8 cellular contexts compared by ENCODE assay signal in the genomic region with DNA sequence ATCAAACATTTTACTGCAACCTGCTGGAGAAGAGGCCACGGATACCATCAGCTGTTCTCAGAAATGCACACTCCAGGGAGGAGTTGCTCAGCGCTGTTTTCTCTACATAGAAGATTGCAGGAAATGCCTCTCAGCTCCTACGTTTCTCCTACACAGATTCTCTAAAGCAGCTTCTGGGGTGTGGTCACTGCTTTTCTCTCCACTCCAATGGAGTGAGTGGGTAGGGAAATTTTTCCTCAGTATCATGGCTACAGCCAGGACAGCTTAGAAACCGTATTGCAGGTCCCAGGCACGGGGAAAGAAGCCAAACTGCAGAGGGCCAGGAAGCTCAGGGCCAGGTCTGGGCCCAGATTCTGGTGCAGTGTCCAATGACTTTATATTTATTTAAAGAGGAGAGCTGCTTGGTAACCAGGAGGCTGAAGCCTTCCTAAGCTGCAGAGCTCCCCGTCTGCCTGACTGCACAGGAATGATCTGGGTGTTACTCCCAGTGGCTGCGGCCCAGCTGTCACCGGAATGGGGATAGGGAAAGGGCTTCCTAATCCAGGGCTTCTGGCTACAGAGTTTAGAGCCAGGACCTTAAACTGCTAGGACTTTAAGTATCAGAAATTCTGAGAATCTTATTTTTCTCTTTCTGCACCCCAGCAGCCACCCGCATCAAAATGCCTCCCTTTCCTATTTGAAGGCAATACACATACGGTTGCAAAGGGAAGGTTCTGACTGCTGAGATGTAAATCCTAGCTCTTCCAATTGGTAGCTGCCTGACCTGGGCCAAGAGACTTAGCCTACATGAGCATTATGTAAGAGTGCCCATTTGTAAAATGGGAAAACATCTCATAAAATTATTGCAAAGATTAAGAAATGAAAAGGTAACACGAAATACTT. TPM values are rescaled to one million over a fixed set of nuclear protein-coding genes. Genes with fewer than 3 reads are reported as not detected.
A peak's percentile ranks its signal among the peaks of the same experiment; 100 is the strongest.
DNase-seq lines count a peak whose midpoint lies in the region; ATAC-seq and TF ChIP-seq lines count a peak whose summit lies in the region.

No MANE protein-coding gene starts in this region.

- no peaks in the 10 kb centered on the region for H3K27me3 Mint-ChIP-seq in activated naive CD8-positive, alpha-beta T cell treated with anti-CD3 and anti-CD28 coated beads, Interleukin-2, amount 10 ng/mL, durations not matched to agents 7 days and 5 days

- H3K4me1 ChIP-seq in A673 (ENCODE audit: insufficient read depth, low read length, poor library complexity, severe bottlenecking) (peaks cover 41% of the 10 kb centered on the region), right cardiac atrium (ENCODE audit: control insufficient read depth, insufficient read depth, low read length) (peaks cover 12% of the 10 kb centered on the region)

- no TSS peak for BruUV-seq in A673 (replicated peaks; lab: Mats Ljungman, UMichigan)

- no peaks in the 10 kb centered on the region for H3K36me3 ChIP-seq in A673 (ENCODE audit: insufficient read depth, low read length, poor library complexity, severe bottlenecking)

- DNase-seq in A673 (ENCODE audit: low spot score) (no peak), HK-2 (ENCODE audit: unreplicated experiment) (peak; percentile 31), right cardiac atrium (peak; percentile 31 to 78 (median 77)), posterior cingulate gyrus (peak; percentile 29 to 89 (median 54)), NAMALWA (ENCODE audit: low spot score) (no peak)
- DNase-seq in activated naive CD8-positive, alpha-beta T cell treated with anti-CD3 and anti-CD28 coated beads, Interleukin-2, amount 10 ng/mL, durations not matched to agents 7 days and 5 days: no peak

- ATAC-seq in activated naive CD8-positive, alpha-beta T cell treated with anti-CD3 and anti-CD28 coated beads, Interleukin-2, amount 10 ng/mL, durations not matched to agents 7 days and 5 days (ENCODE audit: low read depth): no peak
- ATAC-seq in right cardiac atrium: peak; percentile 5
- ATAC-seq in GM19467 (IDR thresholded peaks at IDR 0.05; ENCODE audit: unreplicated experiment): no peak
- ATAC-seq in GM19395 (IDR thresholded peaks at IDR 0.05; ENCODE audit: unreplicated experiment): no peak

- 19% methylated on average over 11 of the region's 11 CpGs for WGBS in right cardiac atrium

- peak overlapping the region; percentile 91 for H3K4me3 Mint-ChIP-seq in activated naive CD8-positive, alpha-beta T cell treated with anti-CD3 and anti-CD28 coated beads, Interleukin-2, amount 10 ng/mL, durations not matched to agents 7 days and 5 days

- no peak for TF ChIP-seq CTCF in A673 (conservative IDR thresholded peaks at IDR 0.05; ENCODE audit: low read depth, low read length)

- intact Hi-C loops in A673 (cut with micrococcal nuclease; ENCODE audit: unreplicated experiment) (loop anchor here (5.0 kb wide), 1 partner anchor 136 kb away; the partner anchor contains the start of gene SET), right cardiac atrium (cut with DNase I) (no loop called here), posterior cingulate gyrus (cut with DNase I) (loop anchor here (5.0 kb wide), 1 partner anchor 49 kb away; the partner anchor contains the start of gene GLE1)

- peak overlapping the region; percentile 93 for H3K27ac Mint-ChIP-seq in activated naive CD8-positive, alpha-beta T cell treated with anti-CD3 and anti-CD28 coated beads, Interleukin-2, amount 10 ng/mL, durations not matched to agents 7 days and 5 days

- H3K4me1 Mint-ChIP-seq in activated naive CD8-positive, alpha-beta T cell treated with anti-CD3 and anti-CD28 coated beads, Interleukin-2, amount 10 ng/mL, durations not matched to agents 7 days and 5 days: peaks cover 19% of the 10 kb centered on the region

- no peaks in the 10 kb centered on the region for H3K9me3 Mint-ChIP-seq in activated naive CD8-positive, alpha-beta T cell treated with anti-CD3 and anti-CD28 coated beads, Interleukin-2, amount 10 ng/mL, durations not matched to agents 7 days and 5 days

- peaks cover 6% of the 10 kb centered on the region for H3K36me3 Mint-ChIP-seq in activated naive CD8-positive, alpha-beta T cell treated with anti-CD3 and anti-CD28 coated beads, Interleukin-2, amount 10 ng/mL, durations not matched to agents 7 days and 5 days

- H3K27me3 ChIP-seq in A673 (replicated peaks; ENCODE audit: insufficient read depth, low read depth, low read length, poor library complexity) (no peaks in the 10 kb centered on the region), right cardiac atrium (ENCODE audit: control insufficient read depth, insufficient read depth) (no peaks in the 10 kb centered on the region)

- H3K9me3 ChIP-seq in A673 (ENCODE audit: low read depth, low read length, poor library complexity, severe bottlenecking) (no peaks in the 10 kb centered on the region), right cardiac atrium (ENCODE audit: control insufficient read depth, low read length) (no peaks in the 10 kb centered on the region)

- CTCF ChIA-PET in A673 (lab: Charles Lee): no interaction called here

- peak overlapping the region; percentile 22 for H3K27ac ChIP-seq in A673 (ENCODE audit: low read depth, low read length, poor library complexity, severe bottlenecking)
- H3K27ac ChIP-seq in right cardiac atrium (ENCODE audit: low read length): peak overlapping the region; percentile 90

- H3K4me3 ChIP-seq in A673 (ENCODE audit: low read depth, low read length, poor library complexity, severe bottlenecking): peak overlapping the region; percentile 95
- no peak overlapping the region for H3K4me3 ChIP-seq in right cardiac atrium (ENCODE audit: low read length)

- POLR2A ChIA-PET in A673 (lab: Charles Lee; ENCODE audit: low non-redundant PET): interaction anchor here (0.6 kb wide), 1 partner anchor 310 kb away, joined by 3 read pairs; no protein-coding TSS in a partner anchor
- POLR2A ChIA-PET in activated naive CD8-positive, alpha-beta T cell treated with anti-CD3 and anti-CD28 coated beads, Interleukin-2, amount 10 ng/mL, durations not matched to agents 7 days and 5 days (lab: Charles Lee): interaction anchor here (0.7 to 3.9 kb wide), 13 partner anchors 8 to 561 kb away, joined by 3 to 30 read pairs (median 5); partner anchors contain the start of genes GLE1, ODF2, URM1 and ZDHHC12

RNA-seq across cellular contexts. Expression of gene SPTAN1, which starts 1.4 kb away (rescaled TPM):
- 239 and 262 TPM in 2 replicates for total RNA-seq in A673 (2021)
- 100 to 1,000 TPM; 355 to 358 TPM for total RNA-seq in activated naive CD8-positive, alpha-beta T cell treated with anti-CD3 and anti-CD28 coated beads, Interleukin-2, amount 10 ng/mL, durations not matched to agents 7 days and 5 days
- total RNA-seq in right cardiac atrium: 100 to 1,000 TPM; 269 to 312 (median 282) TPM
- 154 TPM for polyA plus RNA-seq in right cardiac atrium

RNA-seq across cellular contexts. Expression of gene GLE1, which starts 46.5 kb away (rescaled TPM):
- total RNA-seq in A673 (2021) (52.1 and 52.3 TPM in 2 replicates), right cardiac atrium (10 to 100 TPM; 15.7 to 19.3 (median 17.9) TPM)
- 10 to 100 TPM; 39.3 to 41.6 TPM for total RNA-seq in activated naive CD8-positive, alpha-beta T cell treated with anti-CD3 and anti-CD28 coated beads, Interleukin-2, amount 10 ng/mL, durations not matched to agents 7 days and 5 days
- 10.6 TPM for polyA plus RNA-seq in right cardiac atrium

Comparison
In these comparisons a context has a peak if more than half of its experiments do, and no peak if none do; other contexts are left out.
1. DNase-seq: peak in HK-2 (single experiment), right cardiac atrium (3 of 3) and posterior cingulate gyrus (10 of 10); none in A673 (single experiment), activated naive CD8-positive, alpha-beta T cell treated with anti-CD3 and anti-CD28 coated beads, Interleukin-2, amount 10 ng/mL, durations not matched to agents 7 days and 5 days (single experiment) and NAMALWA (single experiment).
2. ATAC-seq: peak in right cardiac atrium (2 of 2); none in activated naive CD8-positive, alpha-beta T cell treated with anti-CD3 and anti-CD28 coated beads, Interleukin-2, amount 10 ng/mL, durations not matched to agents 7 days and 5 days (single experiment), GM19467 (single experiment) and GM19395 (single experiment).
3. intact Hi-C loops: an anchor here in A673 (5.0 kb wide) and posterior cingulate gyrus (5.0 kb wide); none called in right cardiac atrium.